ENCODE assay signal across 2 cellular contexts in the genomic region with DNA sequence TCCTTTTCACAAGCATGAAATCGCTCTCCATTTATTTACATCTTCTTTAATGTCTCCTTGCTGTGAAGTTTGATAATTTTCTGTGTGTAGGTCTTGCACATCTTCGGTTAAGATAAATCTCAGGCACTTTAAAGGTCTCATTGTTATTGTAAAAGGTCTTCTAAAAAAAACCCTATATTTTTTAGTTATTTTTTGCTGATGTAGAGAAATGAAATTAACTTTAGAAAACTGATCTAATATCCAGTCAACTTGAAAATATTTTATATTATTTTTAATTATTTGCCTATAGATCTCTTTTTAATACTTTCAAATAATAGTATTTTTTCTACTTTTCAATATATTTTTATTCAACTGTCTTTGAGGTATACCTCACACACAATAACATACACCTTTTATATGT.
TF ChIP-seq lines count a peak whose summit lies in the region.

No MANE protein-coding gene starts in this region.

TF ChIP-seq in HepG2, 621 proteins besides CTCF, POLR2A, EP300 and RAD21:
- TF ChIP-seq SETDB1 (CRISPR knock-in tag; IDR thresholded peaks at IDR 0.05; ENCODE audit: borderline replicate concordance): no peak
- TF ChIP-seq MAFK (conservative IDR thresholded peaks at IDR 0.05 in 1 of 2, IDR thresholded peaks at IDR 0.05 in 1 of 2; ENCODE audit: low read length in 2 of 2): peak; percentile 44 to 79
TF ChIP-seq in HepG2: peak in this region for 1.

TF ChIP-seq in IMR-90, 13 proteins besides CTCF, POLR2A, EP300 and RAD21:
- TF ChIP-seq CHD1 (IDR thresholded peaks at IDR 0.05; ENCODE audit: low read depth, low read length) (no peak), MXI1 (IDR thresholded peaks at IDR 0.05; ENCODE audit: borderline replicate concordance, low read depth, low read length) (no peak), NFE2L2 (IDR thresholded peaks at IDR 0.05; ENCODE audit: low read depth, low read length) (no peak), RFX5 (IDR thresholded peaks at IDR 0.05; ENCODE audit: low read depth, low read length) (no peak), MAFK (IDR thresholded peaks at IDR 0.05; ENCODE audit: low read depth, low read length) (peak; percentile 27; the same call in 1 of the 2 replicates)
TF ChIP-seq in IMR-90: peak in this region for 1.
